ENCODE assay signal across 8 cellular contexts in the genomic region with DNA sequence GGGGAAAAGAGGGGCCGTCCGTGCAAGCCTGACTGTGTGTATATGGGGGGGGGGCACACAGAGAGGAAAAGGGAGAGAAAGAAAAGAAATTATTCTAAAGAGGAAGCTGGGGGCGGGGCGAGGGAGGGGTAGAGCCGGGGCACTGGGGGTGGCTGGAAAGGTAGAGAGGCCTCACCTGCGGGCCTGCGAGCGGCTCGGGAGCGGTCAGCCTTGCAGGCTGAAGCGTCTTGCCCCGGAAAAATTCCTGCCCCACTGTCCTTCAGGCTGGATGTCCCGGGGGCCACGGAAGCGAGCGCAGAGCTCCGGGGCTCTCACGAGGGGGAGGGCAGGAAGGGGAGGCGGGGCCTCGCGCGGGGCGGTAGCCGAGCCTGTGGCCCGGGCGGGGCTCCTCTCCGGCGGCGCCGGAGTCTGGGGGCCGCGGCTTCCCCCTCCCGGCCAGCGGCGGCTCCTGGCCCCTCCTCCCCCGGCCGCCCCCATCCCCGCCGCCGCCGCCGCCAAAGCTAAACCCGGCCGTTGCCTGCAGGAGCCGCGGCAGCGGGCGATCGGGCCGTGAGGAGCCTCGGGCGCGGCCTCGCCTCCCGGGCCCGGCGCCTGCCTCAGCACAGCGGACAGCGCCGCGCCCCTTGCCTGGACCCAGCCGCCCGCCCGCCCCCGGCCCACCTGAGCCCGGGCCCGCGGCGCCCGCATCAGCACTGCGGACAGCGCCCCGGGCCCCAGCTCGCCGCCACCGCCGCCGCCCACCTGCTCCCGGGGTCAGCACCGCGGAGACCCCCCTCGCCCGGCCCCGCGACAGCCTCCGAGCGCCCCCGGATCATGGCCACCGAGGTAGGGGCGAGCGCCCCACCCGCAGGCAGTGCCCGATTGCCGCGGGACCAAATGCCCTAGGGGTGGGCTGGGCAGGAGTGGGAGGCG. TPM values are rescaled to one million over a fixed set of nuclear protein-coding genes. Genes with fewer than 3 reads are reported as not detected.
A peak's percentile ranks its signal among the peaks of the same experiment; 100 is the strongest.
DNase-seq lines count a peak whose midpoint lies in the region; ATAC-seq and TF ChIP-seq lines count a peak whose summit lies in the region.

GOLGA7B (plus strand) TSS at position 353 of the 912 bp plus-strand sequence; CDS start at position 814, 461 bp downstream.

- peaks cover 7% of the 10 kb centered on the region for H3K27me3 Mint-ChIP-seq in activated CD8-positive, alpha-beta memory T cell treated with anti-CD3 and anti-CD28 coated beads, Interleukin-2, amount 10 ng/mL, durations not matched to agents 7 days and 5 days
- H3K27me3 Mint-ChIP-seq in naive thymus-derived CD8-positive, alpha-beta T cell: peaks cover 0 to 3% (median 0%) of the 10 kb centered on the region in 5 donors
- H3K27me3 Mint-ChIP-seq in stimulated activated naive CD8-positive, alpha-beta T cell treated with anti-CD3 and anti-CD28 coated beads, Interleukin-15, amount 100 ng/mL, for 72 hours: no peaks in the 10 kb centered on the region

- TF ChIP-seq CTCF in AG09309 (IDR thresholded peaks at IDR 0.05; ENCODE audit: control insufficient read depth, insufficient read depth, low read depth, low read length, missing control alignments) (no peak), epithelial cell of esophagus (IDR thresholded peaks at IDR 0.05; ENCODE audit: insufficient read depth, low read depth, low read length, missing control alignments) (no peak)

- POLR2A ChIA-PET in naive thymus-derived CD8-positive, alpha-beta T cell (lab: Charles Lee): interaction anchor here (0.6 to 4.2 kb wide), 21 partner anchors 15 to 1988 kb away, joined by 3 to 30 read pairs (median 4); partner anchors contain the start of genes AVPI1, R3HCC1L, SFRP5 and ZFYVE27

- no peaks in the 10 kb centered on the region for H3K36me3 Mint-ChIP-seq in activated CD8-positive, alpha-beta memory T cell treated with anti-CD3 and anti-CD28 coated beads, Interleukin-2, amount 10 ng/mL, durations not matched to agents 7 days and 5 days
- H3K36me3 Mint-ChIP-seq in naive thymus-derived CD8-positive, alpha-beta T cell: no peaks in the 10 kb centered on the region

- H3K4me3 Mint-ChIP-seq in activated CD8-positive, alpha-beta memory T cell treated with anti-CD3 and anti-CD28 coated beads, Interleukin-2, amount 10 ng/mL, durations not matched to agents 7 days and 5 days: peak within 1 kb of the TSS; percentile 76
- peak within 1 kb of the TSS; percentile 80 to 95 (median 92) for H3K4me3 Mint-ChIP-seq in naive thymus-derived CD8-positive, alpha-beta T cell
- peak within 1 kb of the TSS; percentile 84 for H3K4me3 Mint-ChIP-seq in stimulated activated naive CD8-positive, alpha-beta T cell treated with anti-CD3 and anti-CD28 coated beads, Interleukin-15, amount 100 ng/mL, for 72 hours

- CTCF ChIA-PET in activated CD8-positive, alpha-beta memory T cell treated with anti-CD3 and anti-CD28 coated beads, Interleukin-2, amount 10 ng/mL, durations not matched to agents 7 days and 5 days (lab: Charles Lee): interaction anchor here (0.6 to 5.1 kb wide), 11 partner anchors 13 to 167 kb away, joined by 3 to 46 read pairs (median 3); partner anchors contain the start of gene ZFYVE27

- H3K27ac Mint-ChIP-seq in activated CD8-positive, alpha-beta memory T cell treated with anti-CD3 and anti-CD28 coated beads, Interleukin-2, amount 10 ng/mL, durations not matched to agents 7 days and 5 days: peak within 1 kb of the TSS; percentile 64
- peak within 1 kb of the TSS; percentile 71 to 94 (median 84) for H3K27ac Mint-ChIP-seq in naive thymus-derived CD8-positive, alpha-beta T cell
- H3K27ac Mint-ChIP-seq in stimulated activated naive CD8-positive, alpha-beta T cell treated with anti-CD3 and anti-CD28 coated beads, Interleukin-15, amount 100 ng/mL, for 72 hours: peak within 1 kb of the TSS in 1 of 2 donors; percentile 81

- peak within 1 kb of the TSS; percentile 29 for H3K4me3 ChIP-seq in AG09309 (ENCODE audit: control insufficient read depth, low read depth, low read length)
- peak within 1 kb of the TSS; percentile 27 for H3K4me3 ChIP-seq in epithelial cell of esophagus (ENCODE audit: low read length)

- no peaks in the 10 kb centered on the region for H3K9me3 Mint-ChIP-seq in activated CD8-positive, alpha-beta memory T cell treated with anti-CD3 and anti-CD28 coated beads, Interleukin-2, amount 10 ng/mL, durations not matched to agents 7 days and 5 days (ENCODE audit: low read depth)
- H3K9me3 Mint-ChIP-seq in naive thymus-derived CD8-positive, alpha-beta T cell: no peaks in the 10 kb centered on the region
- H3K9me3 Mint-ChIP-seq in stimulated activated naive CD8-positive, alpha-beta T cell treated with anti-CD3 and anti-CD28 coated beads, Interleukin-15, amount 100 ng/mL, for 72 hours: no peaks in the 10 kb centered on the region

- peaks cover 36% of the 10 kb centered on the region for H3K4me1 Mint-ChIP-seq in activated CD8-positive, alpha-beta memory T cell treated with anti-CD3 and anti-CD28 coated beads, Interleukin-2, amount 10 ng/mL, durations not matched to agents 7 days and 5 days
- peaks cover 31 to 41% (median 39%) of the 10 kb centered on the region in 4 donors for H3K4me1 Mint-ChIP-seq in naive thymus-derived CD8-positive, alpha-beta T cell
- peaks cover 40% of the 10 kb centered on the region for H3K4me1 Mint-ChIP-seq in stimulated activated naive CD8-positive, alpha-beta T cell treated with anti-CD3 and anti-CD28 coated beads, Interleukin-15, amount 100 ng/mL, for 72 hours

- DNase-seq in AG09309 (ENCODE audit: low read depth) (no peak), GM19240 (ENCODE audit: insufficient read length, low spot score) (peak; percentile 32), NCI-H226 (peak; percentile 28), epithelial cell of esophagus (ENCODE audit: low read depth) (peak; percentile 52)
- peak; percentile 81 for DNase-seq in activated CD8-positive, alpha-beta memory T cell treated with anti-CD3 and anti-CD28 coated beads, Interleukin-2, amount 10 ng/mL, durations not matched to agents 7 days and 5 days
- peak; percentile 42 to 78 (median 66) for DNase-seq in naive thymus-derived CD8-positive, alpha-beta T cell
- peak; percentile 43 to 59 for DNase-seq in stimulated activated naive CD8-positive, alpha-beta T cell treated with anti-CD3 and anti-CD28 coated beads, Interleukin-15, amount 100 ng/mL, for 72 hours

- ATAC-seq in activated CD8-positive, alpha-beta memory T cell treated with anti-CD3 and anti-CD28 coated beads, Interleukin-2, amount 10 ng/mL, durations not matched to agents 7 days and 5 days: peak; percentile 92
- peak; percentile 77 to 81 for ATAC-seq in naive thymus-derived CD8-positive, alpha-beta T cell
- ATAC-seq in stimulated activated naive CD8-positive, alpha-beta T cell treated with anti-CD3 and anti-CD28 coated beads, Interleukin-15, amount 100 ng/mL, for 72 hours: peak; percentile 79
- ATAC-seq in GM18858 (IDR thresholded peaks at IDR 0.05; ENCODE audit: unreplicated experiment): no peak

RNA-seq across cellular contexts. Expression of gene GOLGA7B, which starts in this region (rescaled TPM):
- total RNA-seq in activated CD8-positive, alpha-beta memory T cell treated with anti-CD3 and anti-CD28 coated beads, Interleukin-2, amount 10 ng/mL, durations not matched to agents 7 days and 5 days: 1 to 10 TPM; 1.5 to 4.3 TPM
- total RNA-seq in naive thymus-derived CD8-positive, alpha-beta T cell: 1 to 10 TPM; 5.5 to 8.1 TPM
- under 1 TPM; 0.35 to 0.61 (median 0.44) TPM for polyA plus RNA-seq in naive thymus-derived CD8-positive, alpha-beta T cell
